In genomic region chr2:6846967-6847695, GRCh38 we compare ENCODE assay signal across 1 cellular context.
TF ChIP-seq lines count a peak whose summit lies in the region.

No MANE protein-coding gene starts in this region.

TF ChIP-seq in K562, 482 proteins besides CTCF, POLR2A, EP300 and RAD21 (continued from another document and continues in another):
- TF ChIP-seq, protein P1, sequence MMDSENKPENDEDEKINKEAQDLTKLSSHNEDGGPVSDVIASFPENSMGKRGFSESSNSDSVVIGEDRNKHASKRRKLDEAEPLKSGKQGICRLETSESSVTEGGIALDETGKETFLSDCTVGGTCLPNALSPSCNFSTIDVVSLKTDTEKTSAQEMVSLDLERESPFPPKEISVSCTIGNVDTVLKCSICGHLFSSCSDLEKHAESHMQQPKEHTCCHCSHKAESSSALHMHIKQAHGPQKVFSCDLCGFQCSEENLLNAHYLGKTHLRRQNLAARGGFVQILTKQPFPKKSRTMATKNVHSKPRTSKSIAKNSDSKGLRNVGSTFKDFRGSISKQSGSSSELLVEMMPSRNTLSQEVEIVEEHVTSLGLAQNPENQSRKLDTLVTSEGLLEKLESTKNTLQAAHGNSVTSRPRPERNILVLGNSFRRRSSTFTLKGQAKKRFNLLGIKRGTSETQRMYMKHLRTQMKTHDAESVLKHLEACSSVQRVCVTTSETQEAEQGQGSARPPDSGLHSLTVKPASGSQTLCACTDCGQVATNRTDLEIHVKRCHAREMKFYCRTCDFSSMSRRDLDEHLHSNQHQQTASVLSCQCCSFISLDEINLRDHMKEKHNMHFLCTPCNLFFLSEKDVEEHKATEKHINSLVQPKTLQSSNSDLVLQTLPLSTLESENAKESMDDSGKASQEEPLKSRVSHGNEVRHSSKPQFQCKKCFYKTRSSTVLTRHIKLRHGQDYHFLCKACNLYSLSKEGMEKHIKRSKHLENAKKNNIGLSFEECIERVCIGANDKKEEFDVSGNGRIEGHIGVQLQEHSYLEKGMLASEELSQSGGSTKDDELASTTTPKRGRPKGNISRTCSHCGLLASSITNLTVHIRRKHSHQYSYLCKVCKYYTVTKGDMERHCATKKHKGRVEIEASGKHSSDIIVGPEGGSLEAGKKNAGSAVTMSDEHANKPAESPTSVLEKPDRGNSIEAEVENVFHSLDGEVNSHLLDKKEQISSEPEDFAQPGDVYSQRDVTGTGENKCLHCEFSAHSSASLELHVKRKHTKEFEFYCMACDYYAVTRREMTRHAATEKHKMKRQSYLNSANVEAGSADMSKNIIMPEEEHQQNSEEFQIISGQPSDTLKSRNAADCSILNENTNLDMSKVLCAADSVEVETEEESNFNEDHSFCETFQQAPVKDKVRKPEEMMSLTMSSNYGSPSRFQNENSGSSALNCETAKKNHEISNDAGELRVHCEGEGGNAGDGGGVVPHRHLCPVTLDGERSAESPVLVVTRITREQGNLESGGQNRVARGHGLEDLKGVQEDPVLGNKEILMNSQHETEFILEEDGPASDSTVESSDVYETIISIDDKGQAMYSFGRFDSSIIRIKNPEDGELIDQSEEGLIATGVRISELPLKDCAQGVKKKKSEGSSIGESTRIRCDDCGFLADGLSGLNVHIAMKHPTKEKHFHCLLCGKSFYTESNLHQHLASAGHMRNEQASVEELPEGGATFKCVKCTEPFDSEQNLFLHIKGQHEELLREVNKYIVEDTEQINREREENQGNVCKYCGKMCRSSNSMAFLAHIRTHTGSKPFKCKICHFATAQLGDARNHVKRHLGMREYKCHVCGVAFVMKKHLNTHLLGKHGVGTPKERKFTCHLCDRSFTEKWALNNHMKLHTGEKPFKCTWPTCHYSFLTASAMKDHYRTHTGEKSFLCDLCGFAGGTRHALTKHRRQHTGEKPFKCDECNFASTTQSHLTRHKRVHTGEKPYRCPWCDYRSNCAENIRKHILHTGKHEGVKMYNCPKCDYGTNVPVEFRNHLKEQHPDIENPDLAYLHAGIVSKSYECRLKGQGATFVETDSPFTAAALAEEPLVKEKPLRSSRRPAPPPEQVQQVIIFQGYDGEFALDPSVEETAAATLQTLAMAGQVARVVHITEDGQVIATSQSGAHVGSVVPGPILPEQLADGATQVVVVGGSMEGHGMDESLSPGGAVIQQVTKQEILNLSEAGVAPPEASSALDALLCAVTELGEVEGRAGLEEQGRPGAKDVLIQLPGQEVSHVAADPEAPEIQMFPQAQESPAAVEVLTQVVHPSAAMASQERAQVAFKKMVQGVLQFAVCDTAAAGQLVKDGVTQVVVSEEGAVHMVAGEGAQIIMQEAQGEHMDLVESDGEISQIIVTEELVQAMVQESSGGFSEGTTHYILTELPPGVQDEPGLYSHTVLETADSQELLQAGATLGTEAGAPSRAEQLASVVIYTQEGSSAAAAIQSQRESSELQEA (IDR thresholded peaks at IDR 0.05; ENCODE audit: low read depth): no peak
- TF ChIP-seq ZC3H8 (IDR thresholded peaks at IDR 0.05): no peak
- TF ChIP-seq ZNF696 (CRISPR knock-in tag; conservative IDR thresholded peaks at IDR 0.05): no peak
- TF ChIP-seq ZNF830 (CRISPR knock-in tag; IDR thresholded peaks at IDR 0.05): no peak
- peak; percentile 39; the same call in 1 of the 2 replicates for TF ChIP-seq RNF2 (IDR thresholded peaks at IDR 0.05)
- peak; percentile 99 for TF ChIP-seq ZNF175 (CRISPR knock-in tag; IDR thresholded peaks at IDR 0.05; ENCODE audit: low read depth)
- TF ChIP-seq RB1 (IDR thresholded peaks at IDR 0.05; ENCODE audit: low read depth): peak; percentile 30; the same call in 1 of the 2 replicates
- TF ChIP-seq ZNF586 (CRISPR knock-in tag; conservative IDR thresholded peaks at IDR 0.05): no peak
- no peak for TF ChIP-seq JUN (IDR thresholded peaks at IDR 0.05; ENCODE audit: borderline replicate concordance, low read depth, low read length)
- peak; percentile 12; the same call in 1 of the 2 replicates for TF ChIP-seq JUN (CRISPR knock-in tag; IDR thresholded peaks at IDR 0.05; ENCODE audit: borderline replicate concordance)
- TF ChIP-seq, protein P2, sequence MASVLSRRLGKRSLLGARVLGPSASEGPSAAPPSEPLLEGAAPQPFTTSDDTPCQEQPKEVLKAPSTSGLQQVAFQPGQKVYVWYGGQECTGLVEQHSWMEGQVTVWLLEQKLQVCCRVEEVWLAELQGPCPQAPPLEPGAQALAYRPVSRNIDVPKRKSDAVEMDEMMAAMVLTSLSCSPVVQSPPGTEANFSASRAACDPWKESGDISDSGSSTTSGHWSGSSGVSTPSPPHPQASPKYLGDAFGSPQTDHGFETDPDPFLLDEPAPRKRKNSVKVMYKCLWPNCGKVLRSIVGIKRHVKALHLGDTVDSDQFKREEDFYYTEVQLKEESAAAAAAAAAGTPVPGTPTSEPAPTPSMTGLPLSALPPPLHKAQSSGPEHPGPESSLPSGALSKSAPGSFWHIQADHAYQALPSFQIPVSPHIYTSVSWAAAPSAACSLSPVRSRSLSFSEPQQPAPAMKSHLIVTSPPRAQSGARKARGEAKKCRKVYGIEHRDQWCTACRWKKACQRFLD (CRISPR knock-in tag; IDR thresholded peaks at IDR 0.05): peak; percentile 98
- TF ChIP-seq GTF2F1 (IDR thresholded peaks at IDR 0.05; ENCODE audit: low read depth, low read length): no peak
- TF ChIP-seq NFE2L1 (tag; IDR thresholded peaks at IDR 0.05; ENCODE audit: borderline replicate concordance, low read depth): no peak
- TF ChIP-seq NEUROD1 (IDR thresholded peaks at IDR 0.05; ENCODE audit: borderline replicate concordance, low read depth, low read length, partially characterized antibody): peak; percentile 89
- no peak for TF ChIP-seq NUFIP1 (IDR thresholded peaks at IDR 0.05; ENCODE audit: partially characterized antibody)
- no peak for TF ChIP-seq ELK1 (CRISPR knock-in tag; IDR thresholded peaks at IDR 0.05)
- peak; percentile 88 for TF ChIP-seq PYGO2 (tag; IDR thresholded peaks at IDR 0.05)
- TF ChIP-seq, protein P3, sequence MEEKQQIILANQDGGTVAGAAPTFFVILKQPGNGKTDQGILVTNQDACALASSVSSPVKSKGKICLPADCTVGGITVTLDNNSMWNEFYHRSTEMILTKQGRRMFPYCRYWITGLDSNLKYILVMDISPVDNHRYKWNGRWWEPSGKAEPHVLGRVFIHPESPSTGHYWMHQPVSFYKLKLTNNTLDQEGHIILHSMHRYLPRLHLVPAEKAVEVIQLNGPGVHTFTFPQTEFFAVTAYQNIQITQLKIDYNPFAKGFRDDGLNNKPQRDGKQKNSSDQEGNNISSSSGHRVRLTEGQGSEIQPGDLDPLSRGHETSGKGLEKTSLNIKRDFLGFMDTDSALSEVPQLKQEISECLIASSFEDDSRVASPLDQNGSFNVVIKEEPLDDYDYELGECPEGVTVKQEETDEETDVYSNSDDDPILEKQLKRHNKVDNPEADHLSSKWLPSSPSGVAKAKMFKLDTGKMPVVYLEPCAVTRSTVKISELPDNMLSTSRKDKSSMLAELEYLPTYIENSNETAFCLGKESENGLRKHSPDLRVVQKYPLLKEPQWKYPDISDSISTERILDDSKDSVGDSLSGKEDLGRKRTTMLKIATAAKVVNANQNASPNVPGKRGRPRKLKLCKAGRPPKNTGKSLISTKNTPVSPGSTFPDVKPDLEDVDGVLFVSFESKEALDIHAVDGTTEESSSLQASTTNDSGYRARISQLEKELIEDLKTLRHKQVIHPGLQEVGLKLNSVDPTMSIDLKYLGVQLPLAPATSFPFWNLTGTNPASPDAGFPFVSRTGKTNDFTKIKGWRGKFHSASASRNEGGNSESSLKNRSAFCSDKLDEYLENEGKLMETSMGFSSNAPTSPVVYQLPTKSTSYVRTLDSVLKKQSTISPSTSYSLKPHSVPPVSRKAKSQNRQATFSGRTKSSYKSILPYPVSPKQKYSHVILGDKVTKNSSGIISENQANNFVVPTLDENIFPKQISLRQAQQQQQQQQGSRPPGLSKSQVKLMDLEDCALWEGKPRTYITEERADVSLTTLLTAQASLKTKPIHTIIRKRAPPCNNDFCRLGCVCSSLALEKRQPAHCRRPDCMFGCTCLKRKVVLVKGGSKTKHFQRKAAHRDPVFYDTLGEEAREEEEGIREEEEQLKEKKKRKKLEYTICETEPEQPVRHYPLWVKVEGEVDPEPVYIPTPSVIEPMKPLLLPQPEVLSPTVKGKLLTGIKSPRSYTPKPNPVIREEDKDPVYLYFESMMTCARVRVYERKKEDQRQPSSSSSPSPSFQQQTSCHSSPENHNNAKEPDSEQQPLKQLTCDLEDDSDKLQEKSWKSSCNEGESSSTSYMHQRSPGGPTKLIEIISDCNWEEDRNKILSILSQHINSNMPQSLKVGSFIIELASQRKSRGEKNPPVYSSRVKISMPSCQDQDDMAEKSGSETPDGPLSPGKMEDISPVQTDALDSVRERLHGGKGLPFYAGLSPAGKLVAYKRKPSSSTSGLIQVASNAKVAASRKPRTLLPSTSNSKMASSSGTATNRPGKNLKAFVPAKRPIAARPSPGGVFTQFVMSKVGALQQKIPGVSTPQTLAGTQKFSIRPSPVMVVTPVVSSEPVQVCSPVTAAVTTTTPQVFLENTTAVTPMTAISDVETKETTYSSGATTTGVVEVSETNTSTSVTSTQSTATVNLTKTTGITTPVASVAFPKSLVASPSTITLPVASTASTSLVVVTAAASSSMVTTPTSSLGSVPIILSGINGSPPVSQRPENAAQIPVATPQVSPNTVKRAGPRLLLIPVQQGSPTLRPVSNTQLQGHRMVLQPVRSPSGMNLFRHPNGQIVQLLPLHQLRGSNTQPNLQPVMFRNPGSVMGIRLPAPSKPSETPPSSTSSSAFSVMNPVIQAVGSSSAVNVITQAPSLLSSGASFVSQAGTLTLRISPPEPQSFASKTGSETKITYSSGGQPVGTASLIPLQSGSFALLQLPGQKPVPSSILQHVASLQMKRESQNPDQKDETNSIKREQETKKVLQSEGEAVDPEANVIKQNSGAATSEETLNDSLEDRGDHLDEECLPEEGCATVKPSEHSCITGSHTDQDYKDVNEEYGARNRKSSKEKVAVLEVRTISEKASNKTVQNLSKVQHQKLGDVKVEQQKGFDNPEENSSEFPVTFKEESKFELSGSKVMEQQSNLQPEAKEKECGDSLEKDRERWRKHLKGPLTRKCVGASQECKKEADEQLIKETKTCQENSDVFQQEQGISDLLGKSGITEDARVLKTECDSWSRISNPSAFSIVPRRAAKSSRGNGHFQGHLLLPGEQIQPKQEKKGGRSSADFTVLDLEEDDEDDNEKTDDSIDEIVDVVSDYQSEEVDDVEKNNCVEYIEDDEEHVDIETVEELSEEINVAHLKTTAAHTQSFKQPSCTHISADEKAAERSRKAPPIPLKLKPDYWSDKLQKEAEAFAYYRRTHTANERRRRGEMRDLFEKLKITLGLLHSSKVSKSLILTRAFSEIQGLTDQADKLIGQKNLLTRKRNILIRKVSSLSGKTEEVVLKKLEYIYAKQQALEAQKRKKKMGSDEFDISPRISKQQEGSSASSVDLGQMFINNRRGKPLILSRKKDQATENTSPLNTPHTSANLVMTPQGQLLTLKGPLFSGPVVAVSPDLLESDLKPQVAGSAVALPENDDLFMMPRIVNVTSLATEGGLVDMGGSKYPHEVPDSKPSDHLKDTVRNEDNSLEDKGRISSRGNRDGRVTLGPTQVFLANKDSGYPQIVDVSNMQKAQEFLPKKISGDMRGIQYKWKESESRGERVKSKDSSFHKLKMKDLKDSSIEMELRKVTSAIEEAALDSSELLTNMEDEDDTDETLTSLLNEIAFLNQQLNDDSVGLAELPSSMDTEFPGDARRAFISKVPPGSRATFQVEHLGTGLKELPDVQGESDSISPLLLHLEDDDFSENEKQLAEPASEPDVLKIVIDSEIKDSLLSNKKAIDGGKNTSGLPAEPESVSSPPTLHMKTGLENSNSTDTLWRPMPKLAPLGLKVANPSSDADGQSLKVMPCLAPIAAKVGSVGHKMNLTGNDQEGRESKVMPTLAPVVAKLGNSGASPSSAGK (IDR thresholded peaks at IDR 0.05): no peak
- TF ChIP-seq CCAR2 (IDR thresholded peaks at IDR 0.05; ENCODE audit: low read depth, low read length): no peak
- TF ChIP-seq ZNF518B (CRISPR knock-in tag; IDR thresholded peaks at IDR 0.05): no peak
- no peak for TF ChIP-seq HNRNPL (IDR thresholded peaks at IDR 0.05; ENCODE audit: low read depth, low read length)
- no peak for TF ChIP-seq XRCC5 (IDR thresholded peaks at IDR 0.05; ENCODE audit: low read depth, low read length)
- TF ChIP-seq PTRF (tag; IDR thresholded peaks at IDR 0.05): no peak
- TF ChIP-seq TSC22D4 (tag; IDR thresholded peaks at IDR 0.05): no peak
- TF ChIP-seq, protein P4, sequence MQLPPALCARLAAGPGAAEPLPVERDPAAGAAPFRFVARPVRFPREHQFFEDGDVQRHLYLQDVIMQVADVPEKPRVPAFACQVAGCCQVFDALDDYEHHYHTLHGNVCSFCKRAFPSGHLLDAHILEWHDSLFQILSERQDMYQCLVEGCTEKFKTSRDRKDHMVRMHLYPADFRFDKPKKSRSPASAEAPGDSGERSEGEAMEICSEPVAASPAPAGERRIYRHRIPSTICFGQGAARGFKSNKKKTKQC (CRISPR knock-in tag; IDR thresholded peaks at IDR 0.05): no peak
- no peak for TF ChIP-seq CSDE1 (IDR thresholded peaks at IDR 0.05)
- TF ChIP-seq NBN (IDR thresholded peaks at IDR 0.05; ENCODE audit: low read depth): peak; percentile 90
- no peak for TF ChIP-seq RHOXF2B (CRISPR knock-in tag; conservative IDR thresholded peaks at IDR 0.05)
- TF ChIP-seq SMAD2 (IDR thresholded peaks at IDR 0.05; ENCODE audit: low read depth, low read length): no peak
- TF ChIP-seq ZNF583 (CRISPR knock-in tag; IDR thresholded peaks at IDR 0.05): peak; percentile 89
- TF ChIP-seq TAF1 (IDR thresholded peaks at IDR 0.05; ENCODE audit: control insufficient read depth, extremely low read depth, insufficient read depth, low read length, severe bottlenecking): peak; percentile 61
- 0 out of 2 replicates have a peak, but pooled peaks have one; percentile 8 for TF ChIP-seq ZNF354B (CRISPR knock-in tag; IDR thresholded peaks at IDR 0.05)
- peak; percentile 56 for TF ChIP-seq TRIM28 (IDR thresholded peaks at IDR 0.05)
